ENCODE assay signal across 9 cellular contexts in genomic region chr1:43836267-43836951, GRCh38.
DNase-seq lines count a peak whose midpoint lies in the region; ATAC-seq and TF ChIP-seq lines count a peak whose summit lies in the region.
"Had no signal": no experiment of that assay in that cellular context is flagged by ENCODE, and none has a peak within 500 bp of the region (broad histone marks: within the 10 kb centered on the region; RNA-seq: fewer than 3 reads in every experiment).

No MANE protein-coding gene starts in this region.

- H3K4me3 ChIP-seq in DOHH2 (ENCODE audit: low read length) (peak overlapping the region; percentile 67), epithelial cell of esophagus (ENCODE audit: low read length) (no peak overlapping the region), testis (no peak overlapping the region)

- H3K9me3 Mint-ChIP-seq in activated CD4-positive, alpha-beta T cell treated with anti-CD3 and anti-CD28 coated beads for 36 hours (ENCODE audit: low read depth), result no peaks in the 10 kb centered on the region
- H3K9me3 Mint-ChIP-seq: immature natural killer cell had no signal

- ATAC-seq in HG02763 (IDR thresholded peaks at IDR 0.05; ENCODE audit: unreplicated experiment) (peak; percentile 57), GM18873 (IDR thresholded peaks at IDR 0.05; ENCODE audit: low FRiP score, unreplicated experiment) (no peak)
- ATAC-seq in activated CD4-positive, alpha-beta T cell treated with anti-CD3 and anti-CD28 coated beads for 36 hours, result peak; percentile 72

- H3K9me3 ChIP-seq in DOHH2 (ENCODE audit: control insufficient read depth, insufficient read depth, low read length) (no peaks in the 10 kb centered on the region), testis (no peaks in the 10 kb centered on the region)

- no peaks in the 10 kb centered on the region for H3K27me3 ChIP-seq in DOHH2 (ENCODE audit: control insufficient read depth, low read length)
- H3K27me3 ChIP-seq in testis, result no peaks in the 10 kb centered on the region

- TF ChIP-seq POLR2A in testis (IDR thresholded peaks at IDR 0.05), result no peak

- peak overlapping the region; percentile 82 for H3K27ac Mint-ChIP-seq in activated CD4-positive, alpha-beta T cell treated with anti-CD3 and anti-CD28 coated beads for 36 hours

- H3K4me3 Mint-ChIP-seq in activated CD4-positive, alpha-beta T cell treated with anti-CD3 and anti-CD28 coated beads for 36 hours, result no peak overlapping the region
- H3K4me3 Mint-ChIP-seq: immature natural killer cell had no signal

- H3K36me3 ChIP-seq in DOHH2 (ENCODE audit: control insufficient read depth, low read length), result peaks cover 36% of the 10 kb centered on the region
- H3K36me3 ChIP-seq in testis (ENCODE audit: low read depth, missing control alignments), result no peaks in the 10 kb centered on the region

- peak overlapping the region; percentile 73 for H3K4me2 ChIP-seq in DOHH2 (ENCODE audit: low read length)

- DNase-seq in NCI-H2171 (lab: John Stamatoyannopoulos, UW), result peak; percentile 96
- DNase-seq in activated CD4-positive, alpha-beta T cell treated with anti-CD3 and anti-CD28 coated beads for 36 hours, result peak; percentile 90
- DNase-seq in epithelial cell of esophagus (ENCODE audit: low read depth), result peak; percentile 91
- DNase-seq in stimulated activated CD4-positive, alpha-beta T cell treated with anti-CD3 and anti-CD28 coated beads, Interleukin-15, amount 100 ng/mL, for 24 hours, result peak; percentile 74
- DNase-seq in testis, result no peak

- H3F3A ChIP-seq in DOHH2 (ENCODE audit: control insufficient read depth, insufficient read depth), result peaks cover 13% of the 10 kb centered on the region

- 75 to 84% methylated on average over 4 to 6 of the region's 6 CpGs for WGBS in testis, 2 donors

- no peaks in the 10 kb centered on the region for H4K20me1 ChIP-seq in DOHH2 (ENCODE audit: control insufficient read depth, insufficient read depth, low read depth, low read length)

- intact Hi-C loops in activated CD4-positive, alpha-beta T cell treated with anti-CD3 and anti-CD28 coated beads for 36 hours (cut with DNase I, micrococcal nuclease), result no loop called here
- intact Hi-C loops in testis (cut with DNase I; ENCODE audit: low total_unique reads), result no loop called here

- peaks cover 32% of the 10 kb centered on the region for H3K36me3 Mint-ChIP-seq in activated CD4-positive, alpha-beta T cell treated with anti-CD3 and anti-CD28 coated beads for 36 hours (ENCODE audit: low read depth)

- no peaks in the 10 kb centered on the region for H3K27me3 Mint-ChIP-seq in activated CD4-positive, alpha-beta T cell treated with anti-CD3 and anti-CD28 coated beads for 36 hours

- POLR2A ChIA-PET in activated CD4-positive, alpha-beta T cell treated with anti-CD3 and anti-CD28 coated beads for 36 hours (lab: Charles Lee), result no interaction called here

- peaks cover 5% of the 10 kb centered on the region; the same call in 1 of the 2 replicates for H3K79me2 ChIP-seq in DOHH2 (ENCODE audit: control insufficient read depth, low read length)

- H3K9me2 ChIP-seq in DOHH2 (replicated peaks; ENCODE audit: control insufficient read depth, low read length), result no peaks in the 10 kb centered on the region

- CTCF ChIA-PET in activated CD4-positive, alpha-beta T cell treated with anti-CD3 and anti-CD28 coated beads for 36 hours (lab: Charles Lee), result no interaction called here

- H3K27ac ChIP-seq in DOHH2 (ENCODE audit: low read depth, low read length) (peak overlapping the region; percentile 97), testis (no peak overlapping the region)

- H3K4me1 ChIP-seq in DOHH2 (ENCODE audit: control insufficient read depth, low read length) (peaks cover 68% of the 10 kb centered on the region), testis (peaks cover 9% of the 10 kb centered on the region)

- TF ChIP-seq CTCF in DOHH2 (IDR thresholded peaks at IDR 0.05; ENCODE audit: low read depth, low read length, poor library complexity, severe bottlenecking), result no peak
- no peak for TF ChIP-seq CTCF in epithelial cell of esophagus (IDR thresholded peaks at IDR 0.05; ENCODE audit: insufficient read depth, low read depth, low read length, missing control alignments)
- TF ChIP-seq CTCF in testis (IDR thresholded peaks at IDR 0.05), result no peak

- H3K4me1 Mint-ChIP-seq in activated CD4-positive, alpha-beta T cell treated with anti-CD3 and anti-CD28 coated beads for 36 hours, result peaks cover 56% of the 10 kb centered on the region
